ENCODE assay signal across 31 cellular contexts in the genomic region with DNA sequence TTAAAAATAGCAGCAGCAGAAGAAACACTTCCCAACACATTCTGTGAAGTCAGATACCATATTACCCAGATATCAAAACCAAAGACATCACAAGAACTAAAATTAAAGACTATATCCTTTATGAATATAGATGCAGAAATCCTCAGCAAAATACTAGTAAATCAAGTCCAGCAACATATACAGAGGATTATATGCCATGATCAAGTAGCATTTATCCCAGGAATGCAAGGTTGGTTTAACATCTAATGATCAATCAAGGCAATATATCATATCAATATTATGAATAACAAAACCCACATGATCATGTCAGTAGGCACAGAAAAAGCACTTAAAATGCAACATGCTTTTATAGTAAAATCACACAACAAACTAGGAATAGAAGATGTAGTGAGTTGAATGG.
A peak's percentile ranks its signal among the peaks of the same experiment; 100 is the strongest.
DNase-seq lines count a peak whose midpoint lies in the region; ATAC-seq, FAIRE-seq and TF ChIP-seq lines count a peak whose summit lies in the region.
"Had no signal": no experiment of that assay in that cellular context is flagged by ENCODE, and none has a peak within 500 bp of the region (broad histone marks: within the 10 kb centered on the region; RNA-seq: fewer than 3 reads in every experiment).

No MANE protein-coding gene starts in this region.

- H3K4me3 ChIP-seq in HEK293 (ENCODE audit: low read depth, low read length) (no peak overlapping the region), K562 (no peak overlapping the region), thyroid gland (replicated peaks in 1 of 3) (no peak overlapping the region), upper lobe of right lung (no peak overlapping the region)
- H3K4me3 ChIP-seq: A549; BLaER1; BLaER1 treated with 17β-estradiol and CSF1 and Interleukin-3, amounts not matched to agents 10 nM and 100 nM had no signal

- TF ChIP-seq POLR2A in K562 (conservative IDR thresholded peaks at IDR 0.05) (no peak), thyroid gland (IDR thresholded peaks at IDR 0.05) (no peak)

- no peak for ATAC-seq in K562
- no peak for ATAC-seq in upper lobe of right lung
- ATAC-seq: A549; CD8-positive, alpha-beta T cell had no signal

- no peak for TF ChIP-seq EP300 in K562 (IDR thresholded peaks at IDR 0.05; ENCODE audit: low read length)

- intact Hi-C loops in K562 (cut with micrococcal nuclease): no loop called here
- intact Hi-C loops in thyroid gland (cut with DNase I): no loop called here
- intact Hi-C loops in upper lobe of right lung (cut with DNase I): no loop called here

- no peaks in the 10 kb centered on the region for H3K79me2 ChIP-seq in K562 (ENCODE audit: control insufficient read depth, insufficient read depth, low read length)

- H3K9me3 ChIP-seq in HEK293 (ENCODE audit: control insufficient read depth, insufficient read depth, low read depth, low read length) (no peaks in the 10 kb centered on the region), K562 (replicated peaks; ENCODE audit: control insufficient read depth, insufficient read depth, low read depth, low read length) (no peaks in the 10 kb centered on the region), thyroid gland (no peaks in the 10 kb centered on the region), upper lobe of right lung (peaks cover 12% of the 10 kb centered on the region)

- POLR2A ChIA-PET in HEK293 (lab: Yijun Ruan, JAX) (no interaction called here), K562 (lab: Yijun Ruan, JAX) (no interaction called here)

- H3K9ac ChIP-seq in K562 (ENCODE audit: insufficient read depth in 1 of 2, low read depth in 2 of 2, low read length in 2 of 2): no peak overlapping the region
- H3K9ac ChIP-seq: BLaER1; BLaER1 treated with 17β-estradiol and CSF1 and Interleukin-3, amounts not matched to agents 10 nM and 100 nM had no signal

- no peak overlapping the region for H2AFZ ChIP-seq in K562 (ENCODE audit: low read depth, low read length)

- CTCF ChIA-PET in HEK293 (lab: Yijun Ruan, JAX): no interaction called here
- CTCF ChIA-PET in K562 (lab: Yijun Ruan, JAX; ENCODE audit: low intra/inter-chr PET ratio): no interaction called here

- H3K27me3 ChIP-seq in K562 (ENCODE audit: control insufficient read depth in 2 of 2, insufficient read depth in 2 of 2, low read length in 2 of 2) (peaks cover 1 to 7% of the 10 kb centered on the region in 2 experiments; a peak in 3 of 5 replicates), thyroid gland (no peaks in the 10 kb centered on the region), upper lobe of right lung (no peaks in the 10 kb centered on the region)
- H3K27me3 ChIP-seq: BE2C; BLaER1; BLaER1 treated with 17β-estradiol and CSF1 and Interleukin-3, amounts not matched to agents 10 nM and 100 nM had no signal

- no peak overlapping the region for H3K4me2 ChIP-seq in K562 (ENCODE audit: insufficient read depth, low read length)
- H3K4me2 ChIP-seq: A549; BLaER1; BLaER1 treated with 17β-estradiol and CSF1 and Interleukin-3, amounts not matched to agents 10 nM and 100 nM had no signal

- TF ChIP-seq RAD21 in K562 (CRISPR knock-in tag; conservative IDR thresholded peaks at IDR 0.05 in 1 of 2, IDR thresholded peaks at IDR 0.05 in 1 of 2): no peak

- H4K20me1 ChIP-seq in K562 (replicated peaks; ENCODE audit: control insufficient read depth, insufficient read depth, low read length): no peaks in the 10 kb centered on the region
- H4K20me1 ChIP-seq: BLaER1; BLaER1 treated with 17β-estradiol and CSF1 and Interleukin-3, amounts not matched to agents 10 nM and 100 nM had no signal

- no peak for FAIRE-seq in K562 (lab: Jason Lieb, UNC)
- FAIRE-seq: A204.1, A549, D721Med had no signal

- no peaks in the 10 kb centered on the region for H3K36me3 ChIP-seq in HEK293 (ENCODE audit: control insufficient read depth in 2 of 2, insufficient read depth in 1 of 2, low read length in 2 of 2)
- no peaks in the 10 kb centered on the region for H3K36me3 ChIP-seq in K562 (ENCODE audit: control insufficient read depth, insufficient read depth, low read length)
- no peaks in the 10 kb centered on the region for H3K36me3 ChIP-seq in thyroid gland
- no peaks in the 10 kb centered on the region for H3K36me3 ChIP-seq in upper lobe of right lung
- H3K36me3 ChIP-seq: BE2C; BLaER1; BLaER1 treated with 17β-estradiol and CSF1 and Interleukin-3, amounts not matched to agents 10 nM and 100 nM had no signal

- DNase-seq in K562 (ENCODE audit: extremely low read depth in 1 of 4, low spot score in 3 of 4) (no peak), thyroid gland (no peak), upper lobe of right lung (no peak)
- DNase-seq: 8988T; ACHN; AML-193; BE2C; C1 segment of cervical spinal cord; Caco-2; Calu3; CD4-positive, alpha-beta memory T cell; CD4-positive, alpha-beta T cell; CD4-positive, CD25-positive, alpha-beta regulatory T cell; CD8-positive, alpha-beta memory T cell; CD8-positive, alpha-beta T cell; COR-L47; DMS 273 treated with DMSO at 0.1 percent for 48 hours; DMS153; DMS53; DMS79; DMS79 treated with DMSO at 0.1 percent for 48 hours; DND-41; EL had no signal

- BruUV-seq in K562 (replicated peaks; lab: Mats Ljungman, UMichigan): no TSS peak

- TF ChIP-seq CTCF in HEK293 (tag by site-specific recombination; IDR thresholded peaks at IDR 0.05) (no peak), K562 (IDR thresholded peaks at IDR 0.05 in 2 of 3, conservative IDR thresholded peaks at IDR 0.05 in 1 of 3; ENCODE audit: insufficient read depth in 2 of 3, low read depth in 1 of 3, low read length in 3 of 3) (no peak), thyroid gland (IDR thresholded peaks at IDR 0.05) (no peak), upper lobe of right lung (IDR thresholded peaks at IDR 0.05) (no peak)

- H3K4me1 ChIP-seq in HEK293 (ENCODE audit: control insufficient read depth, insufficient read depth, low read length): no peaks in the 10 kb centered on the region
- no peaks in the 10 kb centered on the region for H3K4me1 ChIP-seq in K562 (replicated peaks in 1 of 2; ENCODE audit: control insufficient read depth in 2 of 2, insufficient read depth in 2 of 2, low read length in 2 of 2)
- no peaks in the 10 kb centered on the region for H3K4me1 ChIP-seq in thyroid gland
- no peaks in the 10 kb centered on the region for H3K4me1 ChIP-seq in upper lobe of right lung
- H3K4me1 ChIP-seq: A549; BE2C; BLaER1; BLaER1 treated with 17β-estradiol and CSF1 and Interleukin-3, amounts not matched to agents 10 nM and 100 nM; Caco-2 had no signal

- no peak overlapping the region for H3K27ac ChIP-seq in HEK293 (ENCODE audit: extremely low read depth, low read depth, low read length)
- no peak overlapping the region for H3K27ac ChIP-seq in K562 (ENCODE audit: extremely low read depth, low read depth, low read length)
- H3K27ac ChIP-seq in thyroid gland: no peak overlapping the region
- no peak overlapping the region for H3K27ac ChIP-seq in upper lobe of right lung
- H3K27ac ChIP-seq: 22Rv1; A549; BLaER1; BLaER1 treated with 17β-estradiol and CSF1 and Interleukin-3, amounts not matched to agents 10 nM and 100 nM; C4-2B had no signal

- in situ Hi-C loops in K562 (cut with MboI): no loop called here

- H3K9me1 ChIP-seq in K562 (ENCODE audit: control insufficient read depth, insufficient read depth, low read length): no peaks in the 10 kb centered on the region

TF ChIP-seq in HEK293, 187 proteins besides CTCF, POLR2A, EP300 and RAD21:
- peak; percentile 48 for TF ChIP-seq SETDB1 (IDR thresholded peaks at IDR 0.05; ENCODE audit: insufficient read length, low read length)
- no peak for TF ChIP-seq ZNF133 (tag by site-specific recombination; IDR thresholded peaks at IDR 0.05)

TF ChIP-seq in K562, 482 proteins besides CTCF, POLR2A, EP300 and RAD21:
- TF ChIP-seq MCM2 (IDR thresholded peaks at IDR 0.05; ENCODE audit: low read depth) (no peak), ZNF324 (CRISPR knock-in tag; IDR thresholded peaks at IDR 0.05) (peak; percentile 90)
